13 cellular contexts compared by ENCODE assay signal in the genomic region with DNA sequence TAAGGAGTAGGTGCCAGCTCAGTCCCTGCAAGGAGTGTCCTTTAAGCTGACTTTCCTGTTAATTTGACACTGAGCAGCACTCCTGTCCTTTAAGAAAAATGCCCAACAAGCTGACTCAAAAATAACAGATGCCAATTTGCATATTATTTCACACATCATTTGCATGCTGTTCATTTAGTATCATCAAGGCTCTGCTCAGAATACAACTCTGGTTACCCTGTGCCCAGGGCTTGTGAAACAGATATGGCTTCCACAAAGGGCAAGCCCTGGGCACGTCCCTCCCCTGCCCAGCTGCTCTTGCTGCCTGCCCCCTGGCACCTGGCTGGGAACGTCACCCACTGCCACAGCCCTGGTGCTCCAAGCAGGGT. TPM values are rescaled to one million over a fixed set of nuclear protein-coding genes. Genes with fewer than 3 reads are reported as not detected.
A peak's percentile ranks its signal among the peaks of the same experiment; 100 is the strongest.
DNase-seq lines count a peak whose midpoint lies in the region; ATAC-seq and TF ChIP-seq lines count a peak whose summit lies in the region.
"Had no signal": no experiment of that assay in that cellular context is flagged by ENCODE, and none has a peak within 500 bp of the region (broad histone marks: within the 10 kb centered on the region; RNA-seq: fewer than 3 reads in every experiment).

No MANE protein-coding gene starts in this region.

- H3K4me1 Mint-ChIP-seq in immature natural killer cell: no peaks in the 10 kb centered on the region

- DNase-seq in body of pancreas (no peak), T-helper 2 cell (no peak), immature natural killer cell (no peak), NCI-H524 treated with DMSO at 0.1 percent for 48 hours (lab: John Stamatoyannopoulos, UW) (no peak)
- DNase-seq: activated naive CD8-positive, alpha-beta T cell treated with anti-CD3 and anti-CD28 coated beads, Interleukin-2, amount 10 ng/mL, durations not matched to agents 7 days and 5 days; foreskin keratinocyte; KG1; stimulated activated naive CD4-positive, alpha-beta T cell had no signal

- H3K27me3 Mint-ChIP-seq in immature natural killer cell (ENCODE audit: low read depth in 3 of 3): peaks cover 0 to 6% (median 5%) of the 10 kb centered on the region in 3 donors

- no peak overlapping the region for H3K27ac Mint-ChIP-seq in immature natural killer cell
- H3K27ac Mint-ChIP-seq: activated naive CD8-positive, alpha-beta T cell treated with anti-CD3 and anti-CD28 coated beads, Interleukin-2, amount 10 ng/mL, durations not matched to agents 7 days and 5 days had no signal

- intact Hi-C loops in body of pancreas (cut with DNase I): no loop called here

- no peaks in the 10 kb centered on the region for H3K9me3 Mint-ChIP-seq in immature natural killer cell
- H3K9me3 Mint-ChIP-seq: activated naive CD8-positive, alpha-beta T cell treated with anti-CD3 and anti-CD28 coated beads, Interleukin-2, amount 10 ng/mL, durations not matched to agents 7 days and 5 days had no signal

- peak; percentile 45 for ATAC-seq in GM19438 (IDR thresholded peaks at IDR 0.05; ENCODE audit: low read depth, unreplicated experiment)
- ATAC-seq in HG03064 (IDR thresholded peaks at IDR 0.05; ENCODE audit: low read depth, unreplicated experiment): peak; percentile 38
- no peak for ATAC-seq in body of pancreas
- ATAC-seq: foreskin keratinocyte had no signal

- TF ChIP-seq CTCF in GM12875 (IDR thresholded peaks at IDR 0.05; ENCODE audit: borderline replicate concordance, insufficient read depth, low read depth, low read length) (no peak), body of pancreas (IDR thresholded peaks at IDR 0.05) (no peak)

- H3K27me3 ChIP-seq in duodenal mucosa (ENCODE audit: control insufficient read depth in 1 of 2, insufficient read depth in 2 of 2, low read length in 2 of 2) (peaks cover 6% of the 10 kb centered on the region in 2 donors), body of pancreas (no peaks in the 10 kb centered on the region)

- H3K4me3 ChIP-seq in GM12875 (ENCODE audit: low read depth, low read length): peak overlapping the region; percentile 68
- H3K4me3 ChIP-seq in duodenal mucosa (ENCODE audit: low read depth in 1 of 2, low read length in 2 of 2): peak overlapping the region in 1 of 2 donors; percentile 32
- H3K4me3 ChIP-seq in body of pancreas: no peak overlapping the region
- H3K4me3 ChIP-seq: SK-N-MC had no signal

- no peak overlapping the region for H3K4me3 Mint-ChIP-seq in immature natural killer cell
- H3K4me3 Mint-ChIP-seq: activated naive CD8-positive, alpha-beta T cell treated with anti-CD3 and anti-CD28 coated beads, Interleukin-2, amount 10 ng/mL, durations not matched to agents 7 days and 5 days had no signal

- H3K9me3 ChIP-seq in duodenal mucosa (ENCODE audit: control insufficient read depth in 1 of 2, low read length in 2 of 2): no peaks in the 10 kb centered on the region
- H3K9me3 ChIP-seq in body of pancreas: no peaks in the 10 kb centered on the region

- H3K27ac ChIP-seq in duodenal mucosa (ENCODE audit: low read depth, low read length) (peak overlapping the region; percentile 61), body of pancreas (no peak overlapping the region)
- H3K27ac ChIP-seq: foreskin keratinocyte, SK-N-MC had no signal

- H3K36me3 ChIP-seq in duodenal mucosa (ENCODE audit: control insufficient read depth in 1 of 2, insufficient read depth in 2 of 2, low read length in 2 of 2): no peaks in the 10 kb centered on the region
- no peaks in the 10 kb centered on the region for H3K36me3 ChIP-seq in body of pancreas (replicated peaks in 1 of 2; ENCODE audit: insufficient read depth in 1 of 2, low read depth in 2 of 2)

- H3K9ac ChIP-seq in duodenal mucosa (ENCODE audit: low read depth in 1 of 2, low read length in 2 of 2): no peak overlapping the region

- WGBS in body of pancreas, 2 donors: 20 to 73% methylated on average over 1 to 2 of the region's 2 CpGs

- H3K4me1 ChIP-seq in duodenal mucosa (ENCODE audit: control insufficient read depth in 1 of 2, insufficient read depth in 2 of 2, low read length in 2 of 2): no peaks in the 10 kb centered on the region
- H3K4me1 ChIP-seq in body of pancreas: no peaks in the 10 kb centered on the region
- H3K4me1 ChIP-seq: foreskin keratinocyte had no signal

- H3K36me3 Mint-ChIP-seq in immature natural killer cell: no peaks in the 10 kb centered on the region
- H3K36me3 Mint-ChIP-seq: activated naive CD8-positive, alpha-beta T cell treated with anti-CD3 and anti-CD28 coated beads, Interleukin-2, amount 10 ng/mL, durations not matched to agents 7 days and 5 days had no signal

- no peak for TF ChIP-seq POLR2A in body of pancreas (IDR thresholded peaks at IDR 0.05)

RNA-seq across cellular contexts. Expression of gene KCNN3, which starts 10.3 kb away (rescaled TPM):
- total RNA-seq in body of pancreas: 1 to 10 TPM in 1 of 2 donors, under 1 TPM in 1; 0.33 to 1.6 TPM
- polyA plus RNA-seq in immature natural killer cell: not detected
- polyA plus RNA-seq: foreskin keratinocyte had no signal
